Comparison of ENCODE assay signal across 9 cellular contexts in genomic region chr13:42334329-42334706, GRCh38.
DNase-seq lines count a peak whose midpoint lies in the region; ATAC-seq, FAIRE-seq and TF ChIP-seq lines count a peak whose summit lies in the region.
"Had no signal": no experiment of that assay in that cellular context is flagged by ENCODE, and none has a peak within 500 bp of the region (broad histone marks: within the 10 kb centered on the region; RNA-seq: fewer than 3 reads in every experiment).

No MANE protein-coding gene starts in this region.

- no peak for TF ChIP-seq CTCF in parathyroid adenoma (IDR thresholded peaks at IDR 0.05)
- TF ChIP-seq CTCF in WERI-Rb-1 (IDR thresholded peaks at IDR 0.05; ENCODE audit: low read depth, low read length), result no peak

- no peaks in the 10 kb centered on the region for H3K79me2 ChIP-seq in parathyroid adenoma

- no peaks in the 10 kb centered on the region for H3K36me3 ChIP-seq in parathyroid adenoma (ENCODE audit: control insufficient read depth, insufficient read depth, low read length)
- no peaks in the 10 kb centered on the region for H3K36me3 ChIP-seq in WERI-Rb-1

- H3K27ac ChIP-seq in parathyroid adenoma (no peak overlapping the region), WERI-Rb-1 (no peak overlapping the region)

- no peaks in the 10 kb centered on the region for H3K4me1 ChIP-seq in parathyroid adenoma

- peak; percentile 40 for DNase-seq in NCI-H748 (lab: John Stamatoyannopoulos, UW; ENCODE audit: unreplicated experiment)
- no peak for DNase-seq in NCI-H748 treated with DMSO at 0.1 percent for 48 hours (lab: John Stamatoyannopoulos, UW)
- peak; percentile 66 for DNase-seq in RPMI8226
- DNase-seq in WERI-Rb-1, result no peak
- DNase-seq in NCI-H1930 (lab: John Stamatoyannopoulos, UW), result no peak
- no peak for DNase-seq in GM19239 (ENCODE audit: insufficient read length, low spot score)
- DNase-seq: NCI-H510A had no signal

- H3K4me3 ChIP-seq in parathyroid adenoma (ENCODE audit: low read depth, low read length), result no peak overlapping the region
- no peak overlapping the region for H3K4me3 ChIP-seq in WERI-Rb-1 (ENCODE audit: low read depth, low read length)

- peak overlapping the region; percentile 38 for H2AFZ ChIP-seq in parathyroid adenoma

- FAIRE-seq in GM19239 (lab: Jason Lieb, UNC), result no peak

- H3K9ac ChIP-seq in parathyroid adenoma, result no peak overlapping the region

- H3K9me3 ChIP-seq in parathyroid adenoma (ENCODE audit: control insufficient read depth, low read length) (no peaks in the 10 kb centered on the region), WERI-Rb-1 (ENCODE audit: severe bottlenecking) (no peaks in the 10 kb centered on the region)

- no peak overlapping the region for H3K4me2 ChIP-seq in parathyroid adenoma (ENCODE audit: low read length)

- H3K27me3 ChIP-seq in parathyroid adenoma (ENCODE audit: control insufficient read depth, insufficient read depth, low read length), result no peaks in the 10 kb centered on the region
- peaks cover 4% of the 10 kb centered on the region for H3K27me3 ChIP-seq in WERI-Rb-1 (ENCODE audit: insufficient read depth, low read depth, severe bottlenecking)

- ATAC-seq in HG02678 (IDR thresholded peaks at IDR 0.05; ENCODE audit: unreplicated experiment), result peak; percentile 36

Comparison
In these comparisons a context has a peak if more than half of its experiments do, and no peak if none do; other contexts are left out.
1. DNase-seq: peak in NCI-H748 (single experiment) and RPMI8226 (single experiment); none in NCI-H748 treated with DMSO at 0.1 percent for 48 hours (single experiment), WERI-Rb-1 (single experiment), NCI-H1930 (0 of 2) and GM19239 (single experiment).